ENCODE assay signal across 7 cellular contexts in genomic region chr17:41965694-41966375, GRCh38.
DNase-seq lines count a peak whose midpoint lies in the region; ATAC-seq and TF ChIP-seq lines count a peak whose summit lies in the region.

No MANE protein-coding gene starts in this region.

- no peak for TF ChIP-seq POLR2A in NB4 (IDR thresholded peaks at IDR 0.05; ENCODE audit: extremely low read depth, insufficient read length)

- no peak for DNase-seq in NB4 (ENCODE audit: low read depth)
- peak; percentile 46 to 66 (median 56) for DNase-seq in T-helper 1 cell
- no peak for DNase-seq in astrocyte of the cerebellum (ENCODE audit: low read depth)
- peak; percentile 58 for DNase-seq in stimulated activated CD4-positive, alpha-beta T cell treated with anti-CD3 and anti-CD28 coated beads, Interleukin-12 subunit alpha, Interleukin-12 subunit beta, amount 100 ng/mL, for 4 hours

- ATAC-seq in GM18907 (IDR thresholded peaks at IDR 0.05; ENCODE audit: unreplicated experiment) (peak; percentile 42), GM21360 (IDR thresholded peaks at IDR 0.05; ENCODE audit: unreplicated experiment) (no peak)

- in situ Hi-C loops in astrocyte of the cerebellum (cut with HindIII; ENCODE audit: low sequenced_read_pairs): loop anchor here (5.0 to 25.0 kb wide), 2 partner anchors 146 to 229 kb away; partner anchors contain the start of genes DHX58 and HAP1

- H3K9me3 ChIP-seq in iPS-18c (ENCODE audit: control insufficient read depth, insufficient read depth, low read length): no peaks in the 10 kb centered on the region

- H3K4me3 ChIP-seq in NB4 (ENCODE audit: low read depth, low read length) (peak overlapping the region; percentile 84), astrocyte of the cerebellum (ENCODE audit: low read depth, low read length) (peak overlapping the region; percentile 92), iPS-18c (ENCODE audit: insufficient read depth, low read depth, low read length) (peak overlapping the region; percentile 82)

- TF ChIP-seq CTCF in NB4 (IDR thresholded peaks at IDR 0.05; ENCODE audit: low read depth, low read length): no peak
- no peak for TF ChIP-seq CTCF in astrocyte of the cerebellum (IDR thresholded peaks at IDR 0.05; ENCODE audit: low read depth, low read length, missing control alignments)

Comparison
In these comparisons a context has a peak if more than half of its experiments do, and no peak if none do; other contexts are left out.
1. DNase-seq: peak in T-helper 1 cell (5 of 5) and stimulated activated CD4-positive, alpha-beta T cell treated with anti-CD3 and anti-CD28 coated beads, Interleukin-12 subunit alpha, Interleukin-12 subunit beta, amount 100 ng/mL, for 4 hours (single experiment); none in NB4 (single experiment) and astrocyte of the cerebellum (single experiment).
2. Peak in every context shown above with its lines, with median percentiles within 50 percentile points of each other: H3K4me3 ChIP-seq.